25 cellular contexts compared by ENCODE assay signal in the genomic region with DNA sequence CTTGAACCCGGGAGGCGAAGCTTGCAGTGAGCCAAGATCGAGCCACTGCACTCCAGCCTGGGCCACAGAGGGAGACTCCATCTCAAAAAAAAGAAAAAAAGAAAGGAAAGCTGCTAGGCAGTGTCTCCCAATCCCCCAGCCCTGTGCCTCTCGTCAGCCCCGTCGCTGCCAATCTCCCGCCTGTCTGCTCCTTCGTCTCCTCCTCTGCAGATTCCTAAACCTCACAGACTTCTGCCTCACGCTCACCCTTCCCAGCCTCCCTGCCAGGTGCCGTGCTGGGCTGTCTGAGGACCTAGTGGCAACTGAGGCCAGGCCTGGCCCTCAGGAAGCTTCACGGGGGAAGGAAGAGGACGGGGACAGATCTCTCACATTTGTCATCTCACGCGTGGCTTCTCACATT. TPM values are rescaled to one million over a fixed set of nuclear protein-coding genes. Genes with fewer than 3 reads are reported as not detected.
"Had no signal": no experiment of that assay in that cellular context is flagged by ENCODE, and none has a peak within 500 bp of the region (broad histone marks: within the 10 kb centered on the region; RNA-seq: fewer than 3 reads in every experiment).

No MANE protein-coding gene starts in this region.

- H3K27ac ChIP-seq: epithelial cell of prostate, esophagus muscularis mucosa, gastroesophageal sphincter, heart left ventricle, neutrophil, psoas muscle, spleen, testis, tibial nerve, upper lobe of right lung, vagina had no signal

- H3K9me3 Mint-ChIP-seq: effector memory CD8-positive, alpha-beta T cell; naive B cell; nephron; stimulated activated memory B cell treated with anti-CD40 and anti-IgM and Interleukin-4, amounts not matched to agents 10 μg/mL and 1 μg/mL and 100 μg/mL, for 72 hours; stimulated activated naive CD8-positive, alpha-beta T cell treated with anti-CD3 and anti-CD28 coated beads, Interleukin-15, amount 100 ng/mL, for 72 hours had no signal

- H3K4me3 ChIP-seq: esophagus muscularis mucosa, gastroesophageal sphincter, heart left ventricle, psoas muscle, spleen, testis, tibial nerve, upper lobe of right lung, vagina had no signal

- H3K27me3 Mint-ChIP-seq: stimulated activated memory B cell treated with anti-CD40 and anti-IgM and Interleukin-4, amounts not matched to agents 10 μg/mL and 1 μg/mL and 100 μg/mL, for 72 hours; stimulated activated naive CD8-positive, alpha-beta T cell treated with anti-CD3 and anti-CD28 coated beads, Interleukin-15, amount 100 ng/mL, for 72 hours had no signal

- H3K27ac Mint-ChIP-seq: effector memory CD8-positive, alpha-beta T cell; nephron; stimulated activated memory B cell treated with anti-CD40 and anti-IgM and Interleukin-4, amounts not matched to agents 10 μg/mL and 1 μg/mL and 100 μg/mL, for 72 hours; stimulated activated naive CD8-positive, alpha-beta T cell treated with anti-CD3 and anti-CD28 coated beads, Interleukin-15, amount 100 ng/mL, for 72 hours had no signal

- H3K4me1 Mint-ChIP-seq: stimulated activated memory B cell treated with anti-CD40 and anti-IgM and Interleukin-4, amounts not matched to agents 10 μg/mL and 1 μg/mL and 100 μg/mL, for 72 hours; stimulated activated naive CD8-positive, alpha-beta T cell treated with anti-CD3 and anti-CD28 coated beads, Interleukin-15, amount 100 ng/mL, for 72 hours had no signal

- H3K27me3 ChIP-seq: heart left ventricle, neutrophil, testis, tibial nerve, upper lobe of right lung, vagina had no signal

- ATAC-seq: effector memory CD8-positive, alpha-beta T cell; gastroesophageal sphincter; heart left ventricle; psoas muscle; sciatic nerve; stimulated activated memory B cell treated with anti-CD40 and anti-IgM and Interleukin-4, amounts not matched to agents 10 μg/mL and 1 μg/mL and 100 μg/mL, for 72 hours; stimulated activated naive CD8-positive, alpha-beta T cell treated with anti-CD3 and anti-CD28 coated beads, Interleukin-15, amount 100 ng/mL, for 72 hours; upper lobe of right lung had no signal

- H3K4me3 Mint-ChIP-seq: effector memory CD8-positive, alpha-beta T cell; nephron; stimulated activated memory B cell treated with anti-CD40 and anti-IgM and Interleukin-4, amounts not matched to agents 10 μg/mL and 1 μg/mL and 100 μg/mL, for 72 hours; stimulated activated naive CD8-positive, alpha-beta T cell treated with anti-CD3 and anti-CD28 coated beads, Interleukin-15, amount 100 ng/mL, for 72 hours had no signal

- DNase-seq: effector memory CD8-positive, alpha-beta T cell; heart left ventricle; hippocampal formation; mesendoderm; naive B cell; psoas muscle; retina; spleen; stimulated activated CD4-positive, alpha-beta T cell treated with anti-CD3 and anti-CD28 coated beads, Interleukin-15, amount 100 ng/mL, for 24 hours; stimulated activated CD4-positive, alpha-beta T cell treated with anti-CD3 and anti-CD28 coated beads, Interleukin-1b, Interleukin-23, amount 100 ng/mL, for 48 hours; stimulated activated CD4-positive, alpha-beta T cell treated with anti-CD3 and anti-CD28 coated beads, Interleukin-4, amount 100 ng/mL, for 24 hours; stimulated activated naive CD8-positive, alpha-beta T cell treated with anti-CD3 and anti-CD28 coated beads, Interleukin-15, amount 100 ng/mL, for 72 hours; testis; upper lobe of right lung had no signal

RNA-seq across cellular contexts. Expression of a gene that starts 21.5 kb away (rescaled TPM):
- total RNA-seq: gastroesophageal sphincter, liver, psoas muscle, sciatic nerve, spleen, subcutaneous adipose tissue, tibial nerve, upper lobe of right lung, vagina had no signal
